8 cellular contexts compared by ENCODE assay signal in genomic region chr9:129036241-129036922, GRCh38. TPM values are rescaled to one million over a fixed set of nuclear protein-coding genes. Genes with fewer than 3 reads are reported as not detected.
DNase-seq lines count a peak whose midpoint lies in the region; ATAC-seq lines count a peak whose summit lies in the region.

TSS of gene MIGA2 (plus strand) at chr9:129036626. CDS start at chr9:129040595, 3,969 bp downstream.

- peak within 1 kb of the TSS; percentile 74 for H3K27ac ChIP-seq in CD8-positive, alpha-beta memory T cell (ENCODE audit: low read depth, low read length)
- peak within 1 kb of the TSS; percentile 63 for H3K27ac ChIP-seq in effector memory CD4-positive, alpha-beta T cell (ENCODE audit: insufficient read depth, low read length, poor library complexity, severe bottlenecking)

- H3K4me1 ChIP-seq in CD8-positive, alpha-beta memory T cell (ENCODE audit: insufficient read depth, low read length), result peaks cover 30% of the 10 kb centered on the region
- peaks cover 16% of the 10 kb centered on the region for H3K4me1 ChIP-seq in effector memory CD4-positive, alpha-beta T cell (ENCODE audit: control insufficient read depth, insufficient read depth, low read length, poor library complexity, severe bottlenecking)

- DNase-seq in CD8-positive, alpha-beta memory T cell, result peak; percentile 89 to 96 (median 94)
- DNase-seq in HS-5 (ENCODE audit: low read depth) (peak; percentile 94), medulla oblongata (ENCODE audit: extremely low spot score) (peak; percentile 100)
- DNase-seq in NK-92 treated with Interleukin-12 subunit alpha and Interleukin-12 subunit beta, amount 100 ng/mL, for 24 hours (lab: John Stamatoyannopoulos, UW), result peak; percentile 93
- peak; percentile 90 to 91 (median 90) for DNase-seq in effector memory CD4-positive, alpha-beta T cell
- DNase-seq in stimulated activated CD8-positive, alpha-beta memory T cell treated with anti-CD3 and anti-CD28 coated beads, Interleukin-12 subunit alpha, Interleukin-12 subunit beta, amount 100 ng/mL, for 1 hour (ENCODE audit: low read depth), result peak; percentile 91

- CTCF ChIA-PET in CD8-positive, alpha-beta memory T cell (lab: Charles Lee), result interaction anchor here (1.0 kb wide), 1 partner anchor 103 kb away, joined by 3 read pairs; no protein-coding TSS in a partner anchor
- CTCF ChIA-PET in activated CD8-positive, alpha-beta memory T cell treated with anti-CD3 and anti-CD28 coated beads for 36 hours (lab: Charles Lee), result no interaction called here

- H3K4me1 Mint-ChIP-seq in CD8-positive, alpha-beta memory T cell, result peaks cover 34 to 41% (median 38%) of the 10 kb centered on the region in 3 donors

- H3K4me3 ChIP-seq in CD8-positive, alpha-beta memory T cell (ENCODE audit: low read length), result peak within 1 kb of the TSS; percentile 83
- peak within 1 kb of the TSS; percentile 88 for H3K4me3 ChIP-seq in effector memory CD4-positive, alpha-beta T cell (ENCODE audit: insufficient read depth, low read depth, low read length, poor library complexity, severe bottlenecking)

- peak within 1 kb of the TSS; percentile 72 to 97 (median 92) for H3K27ac Mint-ChIP-seq in CD8-positive, alpha-beta memory T cell

- peak; percentile 96 for ATAC-seq in GM19468 (IDR thresholded peaks at IDR 0.05; ENCODE audit: extremely low read depth, unreplicated experiment)

- peaks cover 0 to 16% (median 2%) of the 10 kb centered on the region in 3 donors for H3K36me3 Mint-ChIP-seq in CD8-positive, alpha-beta memory T cell

- no peaks in the 10 kb centered on the region for H3K27me3 Mint-ChIP-seq in CD8-positive, alpha-beta memory T cell

- H3K4me3 Mint-ChIP-seq in CD8-positive, alpha-beta memory T cell, result peak within 1 kb of the TSS; percentile 95 to 100 (median 97)

- POLR2A ChIA-PET in CD8-positive, alpha-beta memory T cell (lab: Charles Lee), result interaction anchor here (0.6 to 1.0 kb wide), 4 partner anchors 8 to 361 kb away, joined by 3 to 5 read pairs (median 4); partner anchors contain the start of gene SH3GLB2
- POLR2A ChIA-PET in activated CD8-positive, alpha-beta memory T cell treated with anti-CD3 and anti-CD28 coated beads for 36 hours (lab: Charles Lee), result interaction anchor here (0.6 to 1.3 kb wide), 4 partner anchors 8 to 1693 kb away, joined by 4 to 6 read pairs (median 4); no protein-coding TSS in a partner anchor

- H3K27me3 ChIP-seq in CD8-positive, alpha-beta memory T cell (ENCODE audit: insufficient read depth, low read length, poor library complexity, severe bottlenecking), result no peaks in the 10 kb centered on the region
- no peaks in the 10 kb centered on the region for H3K27me3 ChIP-seq in effector memory CD4-positive, alpha-beta T cell (replicated peaks; ENCODE audit: control insufficient read depth, insufficient read depth, low read length, poor library complexity, severe bottlenecking)

- no peaks in the 10 kb centered on the region for H3K9me3 ChIP-seq in CD8-positive, alpha-beta memory T cell (ENCODE audit: low read length)
- H3K9me3 ChIP-seq in effector memory CD4-positive, alpha-beta T cell (ENCODE audit: control insufficient read depth, low read length), result no peaks in the 10 kb centered on the region

- no peaks in the 10 kb centered on the region for H3K36me3 ChIP-seq in CD8-positive, alpha-beta memory T cell (ENCODE audit: insufficient read depth, low read length)
- peaks cover under 1% of the 10 kb centered on the region for H3K36me3 ChIP-seq in effector memory CD4-positive, alpha-beta T cell (ENCODE audit: control insufficient read depth, insufficient read depth, low read length)

- no peaks in the 10 kb centered on the region for H3K9me3 Mint-ChIP-seq in CD8-positive, alpha-beta memory T cell

RNA-seq across cellular contexts. Expression of gene MIGA2, which starts in this region (rescaled TPM):
- total RNA-seq in CD8-positive, alpha-beta memory T cell, result 10 to 100 TPM; 35.5 to 38.8 TPM
- 13.0 TPM for polyA plus RNA-seq in CD8-positive, alpha-beta memory T cell
- 10 to 100 TPM; 30.0 to 30.8 TPM for total RNA-seq in activated CD8-positive, alpha-beta memory T cell treated with anti-CD3 and anti-CD28 coated beads for 36 hours

Comparison
In these comparisons a context has a peak if more than half of its experiments do, and no peak if none do; other contexts are left out.
1. Peak in every context shown above with its lines: DNase-seq, ATAC-seq, H3K4me3 ChIP-seq and H3K27ac ChIP-seq.